Comparison of ENCODE assay signal across 23 cellular contexts in the genomic region with DNA sequence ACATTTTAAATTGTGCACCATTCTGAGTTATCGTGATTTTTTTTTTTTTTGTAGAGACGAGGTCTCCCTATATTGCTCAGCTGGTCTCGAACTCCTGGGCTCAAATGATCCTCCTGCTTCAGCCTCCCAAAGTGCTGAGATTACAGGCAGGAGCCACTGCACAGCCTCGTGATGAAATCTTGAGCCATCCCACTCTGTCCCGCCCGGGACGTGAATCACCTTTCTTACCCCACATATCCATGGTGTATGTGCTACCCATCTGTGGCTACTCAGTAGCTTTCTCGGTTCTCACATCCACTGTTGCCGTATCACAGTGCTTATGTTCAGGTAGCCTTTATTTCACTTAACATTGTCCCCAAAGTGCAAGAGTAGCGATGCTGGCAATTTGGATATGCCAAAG. TPM values are rescaled to one million over a fixed set of nuclear protein-coding genes. Genes with fewer than 3 reads are reported as not detected.
"Had no signal": no experiment of that assay in that cellular context is flagged by ENCODE, and none has a peak within 500 bp of the region (broad histone marks: within the 10 kb centered on the region; RNA-seq: fewer than 3 reads in every experiment).

No MANE protein-coding gene starts in this region.

- DNase-seq: activated CD4-positive, alpha-beta T cell treated with anti-CD3 and anti-CD28 coated beads for 4 hours; activated CD8-positive, alpha-beta memory T cell treated with anti-CD3 and anti-CD28 coated beads, Interleukin-2, amount 50 U/mL, for 4 hours; activated CD8-positive, alpha-beta T cell treated with anti-CD3 and anti-CD28 coated beads for 36 hours; activated naive CD4-positive, alpha-beta T cell treated with anti-CD3 and anti-CD28 coated beads, Interleukin-2, amount 50 U/mL, for 16 hours; activated naive CD8-positive, alpha-beta T cell treated with anti-CD3 and anti-CD28 coated beads, Interleukin-2, amount 10 ng/mL, durations not matched to agents 7 days and 5 days; activated T-cell treated with anti-CD3 and anti-CD28 coated beads, Interleukin-2, amount 50 U/mL, for 72 hours; adrenal gland; aorta; MM.1S; NCI-H1105; NCI-H1436; NCI-H1694 treated with DMSO at 0.1 percent for 48 hours; NCI-H2029 treated with DMSO at 0.1 percent for 48 hours; NCI-H345; NCI-H510A; PC-9; T-cell; T-helper 2 cell; T1000 had no signal

- H3K4me2 ChIP-seq: PC-9 had no signal

- H3K4me3 ChIP-seq: adrenal gland, PC-9, SK-N-MC had no signal

- H3K36me3 ChIP-seq: adrenal gland had no signal

- H3K9me3 ChIP-seq: adrenal gland had no signal

- H3K27me3 ChIP-seq: adrenal gland had no signal

- H3K27ac ChIP-seq: adrenal gland, PC-9, SK-N-MC had no signal

- H2AFZ ChIP-seq: PC-9 had no signal

- ATAC-seq: activated CD4-positive, CD25-positive, alpha-beta regulatory T cell treated with anti-CD3 and anti-CD28 coated beads, Interleukin-2, amount 50 U/mL, for 24 hours; activated CD8-positive, alpha-beta T cell treated with anti-CD3 and anti-CD28 coated beads for 36 hours; activated T-cell treated with anti-CD3 and anti-CD28 coated beads, Interleukin-2, amount 50 U/mL, for 72 hours; Right ventricle myocardium inferior; T-cell had no signal

RNA-seq across cellular contexts. Expression of a gene that starts 44.7 kb away (rescaled TPM):
- total RNA-seq: activated CD8-positive, alpha-beta T cell treated with anti-CD3 and anti-CD28 coated beads for 36 hours; activated naive CD8-positive, alpha-beta T cell treated with anti-CD3 and anti-CD28 coated beads, Interleukin-2, amount 10 ng/mL, durations not matched to agents 7 days and 5 days; activated T-cell treated with anti-CD3 and anti-CD28 coated beads, Interleukin-2, amount 50 U/mL, for 72 hours; activated T-helper 2 cell treated with anti-CD3 and anti-CD28 coated beads, Interferon-gamma antibody, Interleukin-2, Interleukin-4, amounts not matched to agents 10 μg/mL and 5 μg/mL and 100 μg/mL, durations not matched to agents 14 hours and 24 hours and 36 hours; aorta; Right ventricle myocardium inferior had no signal

RNA-seq across cellular contexts. Expression of a gene that starts 52.0 kb away (rescaled TPM):
- total RNA-seq: activated CD8-positive, alpha-beta T cell treated with anti-CD3 and anti-CD28 coated beads for 36 hours; activated naive CD8-positive, alpha-beta T cell treated with anti-CD3 and anti-CD28 coated beads, Interleukin-2, amount 10 ng/mL, durations not matched to agents 7 days and 5 days; activated T-cell treated with anti-CD3 and anti-CD28 coated beads, Interleukin-2, amount 50 U/mL, for 72 hours; activated T-helper 2 cell treated with anti-CD3 and anti-CD28 coated beads, Interferon-gamma antibody, Interleukin-2, Interleukin-4, amounts not matched to agents 10 μg/mL and 5 μg/mL and 100 μg/mL, durations not matched to agents 14 hours and 24 hours and 36 hours; aorta; PC-9; Right ventricle myocardium inferior had no signal
- polyA plus RNA-seq: adrenal gland had no signal
